34 cellular contexts compared by ENCODE assay signal in the genomic region with DNA sequence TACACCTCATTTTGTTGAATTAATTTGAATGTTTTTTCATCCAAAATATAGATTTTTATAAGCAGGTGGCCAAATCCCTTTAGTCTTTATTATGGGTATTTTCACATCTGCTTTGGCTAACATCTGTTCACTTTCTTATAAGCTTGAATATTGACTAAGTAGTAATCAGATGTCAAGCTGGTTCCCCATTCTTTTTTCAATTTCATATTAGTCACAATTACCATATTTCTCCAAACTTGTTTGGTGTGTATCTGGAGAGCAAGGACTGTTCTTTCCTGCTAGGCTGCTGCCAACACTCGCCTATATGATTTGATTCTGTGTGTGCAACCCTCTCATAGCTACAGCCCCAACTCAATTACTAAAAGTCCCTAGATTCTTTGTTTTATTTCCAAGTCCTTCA.
"Had no signal": no experiment of that assay in that cellular context is flagged by ENCODE, and none has a peak within 500 bp of the region (broad histone marks: within the 10 kb centered on the region; RNA-seq: fewer than 3 reads in every experiment).

No MANE protein-coding gene starts in this region.

- H3K4me2 ChIP-seq: KMS-11 had no signal

- H3K9ac ChIP-seq: KMS-11 had no signal

- H3K36me3 ChIP-seq: MG63 had no signal

- H3K9me3 ChIP-seq: MG63 had no signal

- DNase-seq: Karpas-422, Kasumi-1, KG1, MG63, MM.1S, MV-4-11, NCI-H1048, NCI-H1092, NCI-H1092 treated with DMSO at 0.1 percent for 48 hours, NCI-H1105, NCI-H1105 treated with DMSO at 0.1 percent for 48 hours, NCI-H1417, NCI-H1417 treated with DMSO at 0.1 percent for 48 hours, NCI-H1436, NCI-H1436 treated with DMSO at 0.1 percent for 48 hours, NCI-H146, NCI-H1694, NCI-H1694 treated with DMSO at 0.1 percent for 48 hours, NCI-H187, NCI-H187 treated with DMSO at 0.1 percent for 48 hours, NCI-H1930, NCI-H2029, NCI-H2029 treated with DMSO at 0.1 percent for 48 hours, NCI-H2081, NCI-H2081 treated with DMSO at 0.1 percent for 48 hours, NCI-H2107, NCI-H2171, NCI-H2171 treated with DMSO at 0.1 percent for 48 hours, NCI-H2227 treated with DMSO at 0.1 percent for 48 hours, NCI-H226, NCI-H345, NCI-H446, NCI-H446 treated with DMSO at 0.1 percent for 48 hours had no signal

- H3K4me3 ChIP-seq: MG63 had no signal

- H3K27me3 ChIP-seq: MG63 had no signal

- H3K27ac ChIP-seq: KMS-11 had no signal
